Comparison of ENCODE assay signal across 22 cellular contexts in genomic region chr16:65884018-65884417, GRCh38.
A peak's percentile ranks its signal among the peaks of the same experiment; 100 is the strongest.
DNase-seq lines count a peak whose midpoint lies in the region; ATAC-seq and TF ChIP-seq lines count a peak whose summit lies in the region.
"Had no signal": no experiment of that assay in that cellular context is flagged by ENCODE, and none has a peak within 500 bp of the region (broad histone marks: within the 10 kb centered on the region; RNA-seq: fewer than 3 reads in every experiment).

No MANE protein-coding gene starts in this region.

- DNase-seq in AG20443 (ENCODE audit: low spot score) (peak; percentile 31), HS-27A (ENCODE audit: low read depth) (peak; percentile 27), T1000 (lab: John Stamatoyannopoulos, UW) (peak; percentile 22), foreskin keratinocyte (peak; percentile 93 to 97), WERI-Rb-1 (no peak), NCI-H128 (lab: John Stamatoyannopoulos, UW; ENCODE audit: unreplicated experiment) (no peak), mesenteric fat pad (ENCODE audit: low spot score) (no peak)
- DNase-seq: ACHN; activated B cell treated with CpG ODN at 0.5 μM for 24 hours; activated CD4-positive, alpha-beta memory T cell treated with anti-CD3 and anti-CD28 coated beads, Interleukin-2, amount 10 ng/mL, durations not matched to agents 7 days and 5 days; activated gamma-delta T cell treated with Interleukin-2 at 50 U/mL for 16 hours; activated T-cell treated with anti-CD3 and anti-CD28 coated beads for 4 hours; dermis blood vessel endothelial cell; GF-D8; naive thymus-derived CD4-positive, alpha-beta T cell; NCI-H1694 treated with DMSO at 0.1 percent for 48 hours; NCI-H774; retina; stimulated activated CD8-positive, alpha-beta memory T cell treated with anti-CD3 and anti-CD28 coated beads, Interleukin-4, amount 100 ng/mL, for 48 hours had no signal

- H3K4me3 ChIP-seq in WERI-Rb-1 (ENCODE audit: low read depth, low read length): no peak overlapping the region
- H3K4me3 ChIP-seq: cardiac muscle cell, gastroesophageal sphincter had no signal

- peak overlapping the region; percentile 94 for H3K27ac ChIP-seq in foreskin keratinocyte
- H3K27ac ChIP-seq in WERI-Rb-1: no peak overlapping the region
- H3K27ac ChIP-seq: cardiac muscle cell, gastroesophageal sphincter had no signal

- no peak for TF ChIP-seq CTCF in foreskin keratinocyte (conservative IDR thresholded peaks at IDR 0.05)
- TF ChIP-seq CTCF in WERI-Rb-1 (IDR thresholded peaks at IDR 0.05; ENCODE audit: low read depth, low read length): no peak

- H3K27me3 ChIP-seq in foreskin keratinocyte: no peaks in the 10 kb centered on the region
- H3K27me3 ChIP-seq in WERI-Rb-1 (ENCODE audit: insufficient read depth, low read depth, severe bottlenecking): no peaks in the 10 kb centered on the region
- H3K27me3 ChIP-seq: cardiac muscle cell had no signal

- no peaks in the 10 kb centered on the region for H3K9me3 ChIP-seq in WERI-Rb-1 (ENCODE audit: severe bottlenecking)

- peak; percentile 96 for ATAC-seq in foreskin keratinocyte
- ATAC-seq in HG03469 (IDR thresholded peaks at IDR 0.05; ENCODE audit: unreplicated experiment): no peak
- ATAC-seq: gastroesophageal sphincter; naive thymus-derived CD4-positive, alpha-beta T cell had no signal

- peaks cover 21% of the 10 kb centered on the region for H3K4me1 ChIP-seq in foreskin keratinocyte
- H3K4me1 ChIP-seq: gastroesophageal sphincter had no signal

- H3K36me3 ChIP-seq in WERI-Rb-1: no peaks in the 10 kb centered on the region
- H3K36me3 ChIP-seq: cardiac muscle cell, gastroesophageal sphincter had no signal

Comparison
In these comparisons a context has a peak if more than half of its experiments do, and no peak if none do; other contexts are left out.
1. DNase-seq: peak in AG20443 (single experiment), HS-27A (single experiment), T1000 (single experiment) and foreskin keratinocyte (2 of 2); none in WERI-Rb-1 (single experiment), NCI-H128 (single experiment) and mesenteric fat pad (single experiment).